ENCODE assay signal across 1 cellular context in the genomic region with DNA sequence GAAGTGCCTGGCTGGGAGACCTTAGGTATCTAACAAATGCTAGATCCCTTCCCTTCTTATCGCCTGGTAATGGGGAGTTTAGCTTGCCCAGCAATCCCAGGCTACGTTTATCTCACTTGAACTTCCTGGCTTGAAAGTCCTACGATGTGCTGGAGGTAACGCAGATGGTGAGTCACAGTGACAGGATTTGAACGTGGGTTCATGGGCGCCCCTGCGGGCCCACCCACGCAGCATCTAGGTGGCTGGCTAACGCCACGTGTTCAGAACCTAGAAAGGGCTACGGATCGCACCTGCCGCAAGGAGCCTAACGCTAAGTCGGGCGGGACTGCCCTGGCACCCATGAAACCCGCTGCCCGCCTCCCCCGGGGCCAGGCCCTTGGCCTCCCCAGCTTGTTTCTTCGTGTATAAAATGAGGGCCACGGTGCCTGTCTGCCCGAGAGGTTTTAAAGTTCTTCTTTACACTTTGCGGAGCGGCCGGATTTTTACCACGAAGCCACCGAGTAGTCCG.
TF ChIP-seq lines count a peak whose summit lies in the region.

No MANE protein-coding gene starts in this region.

TF ChIP-seq in K562, 482 proteins besides CTCF, POLR2A, EP300 and RAD21 (continued from another document):
- 0 out of 2 replicates have a peak, but pooled peaks have one; percentile 20 for TF ChIP-seq LCOR (CRISPR knock-in tag; IDR thresholded peaks at IDR 0.05)
- TF ChIP-seq, protein P1, sequence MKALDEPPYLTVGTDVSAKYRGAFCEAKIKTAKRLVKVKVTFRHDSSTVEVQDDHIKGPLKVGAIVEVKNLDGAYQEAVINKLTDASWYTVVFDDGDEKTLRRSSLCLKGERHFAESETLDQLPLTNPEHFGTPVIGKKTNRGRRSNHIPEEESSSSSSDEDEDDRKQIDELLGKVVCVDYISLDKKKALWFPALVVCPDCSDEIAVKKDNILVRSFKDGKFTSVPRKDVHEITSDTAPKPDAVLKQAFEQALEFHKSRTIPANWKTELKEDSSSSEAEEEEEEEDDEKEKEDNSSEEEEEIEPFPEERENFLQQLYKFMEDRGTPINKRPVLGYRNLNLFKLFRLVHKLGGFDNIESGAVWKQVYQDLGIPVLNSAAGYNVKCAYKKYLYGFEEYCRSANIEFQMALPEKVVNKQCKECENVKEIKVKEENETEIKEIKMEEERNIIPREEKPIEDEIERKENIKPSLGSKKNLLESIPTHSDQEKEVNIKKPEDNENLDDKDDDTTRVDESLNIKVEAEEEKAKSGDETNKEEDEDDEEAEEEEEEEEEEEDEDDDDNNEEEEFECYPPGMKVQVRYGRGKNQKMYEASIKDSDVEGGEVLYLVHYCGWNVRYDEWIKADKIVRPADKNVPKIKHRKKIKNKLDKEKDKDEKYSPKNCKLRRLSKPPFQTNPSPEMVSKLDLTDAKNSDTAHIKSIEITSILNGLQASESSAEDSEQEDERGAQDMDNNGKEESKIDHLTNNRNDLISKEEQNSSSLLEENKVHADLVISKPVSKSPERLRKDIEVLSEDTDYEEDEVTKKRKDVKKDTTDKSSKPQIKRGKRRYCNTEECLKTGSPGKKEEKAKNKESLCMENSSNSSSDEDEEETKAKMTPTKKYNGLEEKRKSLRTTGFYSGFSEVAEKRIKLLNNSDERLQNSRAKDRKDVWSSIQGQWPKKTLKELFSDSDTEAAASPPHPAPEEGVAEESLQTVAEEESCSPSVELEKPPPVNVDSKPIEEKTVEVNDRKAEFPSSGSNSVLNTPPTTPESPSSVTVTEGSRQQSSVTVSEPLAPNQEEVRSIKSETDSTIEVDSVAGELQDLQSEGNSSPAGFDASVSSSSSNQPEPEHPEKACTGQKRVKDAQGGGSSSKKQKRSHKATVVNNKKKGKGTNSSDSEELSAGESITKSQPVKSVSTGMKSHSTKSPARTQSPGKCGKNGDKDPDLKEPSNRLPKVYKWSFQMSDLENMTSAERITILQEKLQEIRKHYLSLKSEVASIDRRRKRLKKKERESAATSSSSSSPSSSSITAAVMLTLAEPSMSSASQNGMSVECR (CRISPR knock-in tag; IDR thresholded peaks at IDR 0.05): peak; percentile 60
- TF ChIP-seq KLF1 (tag; IDR thresholded peaks at IDR 0.05): 0 out of 2 replicates have a peak, but pooled peaks have one; percentile 20
- no peak for TF ChIP-seq ZNF224 (CRISPR knock-in tag; IDR thresholded peaks at IDR 0.05)
- TF ChIP-seq ZNF445 (CRISPR knock-in tag; IDR thresholded peaks at IDR 0.05; ENCODE audit: low read depth): no peak
- TF ChIP-seq BRD4 (IDR thresholded peaks at IDR 0.05): peak; percentile 91
- peak; percentile 45; the same call in 1 of the 2 replicates for TF ChIP-seq KLF16 (IDR thresholded peaks at IDR 0.05)
- no peak for TF ChIP-seq NEUROD1 (IDR thresholded peaks at IDR 0.05; ENCODE audit: borderline replicate concordance, low read depth, low read length, partially characterized antibody)
- no peak; the same call in 1 of the 2 replicates for TF ChIP-seq HDAC2 (IDR thresholded peaks at IDR 0.05)
